ENCODE assay signal across 22 cellular contexts in the genomic region with DNA sequence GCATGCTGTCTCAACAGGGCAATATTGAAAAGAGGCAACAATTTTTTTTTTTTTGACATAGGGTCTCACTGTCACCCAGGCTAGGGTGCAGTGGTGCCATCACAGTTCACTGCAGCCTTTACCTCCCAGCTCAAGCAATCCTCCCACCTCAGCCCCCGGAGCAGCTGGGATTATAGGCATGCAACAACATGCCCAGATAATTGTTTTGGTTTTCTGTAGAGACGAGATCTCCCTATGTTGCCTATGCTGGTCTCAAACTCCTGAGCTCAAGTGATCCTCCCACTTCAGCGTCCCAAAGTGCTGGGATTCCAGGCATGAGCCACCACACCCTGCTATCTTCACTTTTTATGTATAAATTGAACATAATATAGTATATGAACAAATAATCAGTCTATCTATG. TPM values are rescaled to one million over a fixed set of nuclear protein-coding genes. Genes with fewer than 3 reads are reported as not detected.
DNase-seq lines count a peak whose midpoint lies in the region; ATAC-seq and TF ChIP-seq lines count a peak whose summit lies in the region.
"Had no signal": no experiment of that assay in that cellular context is flagged by ENCODE, and none has a peak within 500 bp of the region (broad histone marks: within the 10 kb centered on the region; RNA-seq: fewer than 3 reads in every experiment).

No MANE protein-coding gene starts in this region.

- no peaks in the 10 kb centered on the region for H3K36me3 ChIP-seq in GM23338 (ENCODE audit: insufficient read depth)
- H3K36me3 ChIP-seq: HAP-1, SJCRH30 had no signal

- no peak overlapping the region for H3K4me2 ChIP-seq in GM23338

- H2AFZ ChIP-seq in GM23338: no peak overlapping the region

- no peaks in the 10 kb centered on the region for H3F3A ChIP-seq in GM23338 (replicated peaks; ENCODE audit: low read depth)

- H3K9me2 ChIP-seq in GM23338 (ENCODE audit: insufficient read depth): no peaks in the 10 kb centered on the region; the same call in 1 of the 2 replicates

- peak; percentile 11 for DNase-seq in NCI-H748 (lab: John Stamatoyannopoulos, UW; ENCODE audit: unreplicated experiment)
- DNase-seq in NCI-H748 treated with DMSO at 0.1 percent for 48 hours (lab: John Stamatoyannopoulos, UW): no peak
- DNase-seq in GM23338 (ENCODE audit: low spot score): no peak
- peak; percentile 64 for DNase-seq in NCI-H69 (lab: John Stamatoyannopoulos, UW)
- DNase-seq in NCI-H146 treated with DMSO at 0.1 percent for 48 hours (lab: John Stamatoyannopoulos, UW; ENCODE audit: unreplicated experiment): no peak
- no peak for DNase-seq in mucosa of gallbladder (ENCODE audit: low spot score)
- DNase-seq: GF-D8, KBM-7, NCI-H1092 treated with DMSO at 0.1 percent for 48 hours, NCI-H1694, NCI-H2081 treated with DMSO at 0.1 percent for 48 hours, NCI-H2227 treated with DMSO at 0.1 percent for 48 hours, NCI-H510A, NCI-H82, SJCRH30, T-cell had no signal

- peaks cover 8% of the 10 kb centered on the region; the same call in 2 of the 3 replicates for H3K4me1 Mint-ChIP-seq in GM23338
- H3K4me1 Mint-ChIP-seq: B cell, T-cell had no signal

- H3K9me3 Mint-ChIP-seq in GM23338: no peaks in the 10 kb centered on the region; the same call in 2 of the 3 replicates

- peaks cover 4% of the 10 kb centered on the region; the same call in 1 of the 2 replicates for H3K4me1 ChIP-seq in GM23338 (ENCODE audit: insufficient read depth)
- H3K4me1 ChIP-seq: HAP-1, SJCRH30 had no signal

- H3K27ac ChIP-seq in GM23338 (ENCODE audit: low read depth) (no peak overlapping the region), layer of hippocampus (ENCODE audit: low read depth, low read length) (peak overlapping the region; percentile 30)
- H3K27ac ChIP-seq: HL-60, SJCRH30 had no signal

- peak overlapping the region; percentile 50; the same call in 1 of the 2 replicates for H3K27ac Mint-ChIP-seq in GM23338
- H3K27ac Mint-ChIP-seq: B cell, CD14-positive monocyte, T-cell had no signal

- no peak for TF ChIP-seq CTCF in GM23338 (conservative IDR thresholded peaks at IDR 0.05; ENCODE audit: low read depth in 2 of 2)

- no peak overlapping the region for H3K4me3 ChIP-seq in GM23338
- H3K4me3 ChIP-seq: HAP-1, SJCRH30 had no signal

- no peaks in the 10 kb centered on the region for H3K27me3 Mint-ChIP-seq in GM23338 (ENCODE audit: insufficient read depth, low read depth, poor library complexity)
- H3K27me3 Mint-ChIP-seq: B cell, T-cell had no signal

- H3K27me3 ChIP-seq in GM23338 (ENCODE audit: insufficient read depth): no peaks in the 10 kb centered on the region
- H3K27me3 ChIP-seq in layer of hippocampus (ENCODE audit: control insufficient read depth, insufficient read depth, low read length): no peaks in the 10 kb centered on the region
- H3K27me3 ChIP-seq: SJCRH30 had no signal

- no peaks in the 10 kb centered on the region; the same call in 2 of the 3 replicates for H3K36me3 Mint-ChIP-seq in GM23338 (ENCODE audit: low read depth)
- H3K36me3 Mint-ChIP-seq: T-cell had no signal

- no peak for ATAC-seq in GM23338
- ATAC-seq: Panc1, T-cell had no signal

- no peaks in the 10 kb centered on the region; the same call in 1 of the 2 replicates for H4K20me1 ChIP-seq in GM23338 (replicated peaks; ENCODE audit: insufficient read depth)

- no peaks in the 10 kb centered on the region for H3K79me2 ChIP-seq in GM23338 (replicated peaks; ENCODE audit: insufficient read depth)

- H3K4me3 Mint-ChIP-seq in GM23338: no peak overlapping the region
- H3K4me3 Mint-ChIP-seq: B cell, CD14-positive monocyte, T-cell had no signal

TF ChIP-seq in GM23338, 12 proteins besides CTCF, POLR2A, EP300 and RAD21:
- TF ChIP-seq ZNF114 (CRISPR knock-in tag; IDR thresholded peaks at IDR 0.05) (no peak), EZH2phosphoT487 (IDR thresholded peaks at IDR 0.05; ENCODE audit: unreplicated experiment) (no peak)
- TF ChIP-seq, protein P1, sequence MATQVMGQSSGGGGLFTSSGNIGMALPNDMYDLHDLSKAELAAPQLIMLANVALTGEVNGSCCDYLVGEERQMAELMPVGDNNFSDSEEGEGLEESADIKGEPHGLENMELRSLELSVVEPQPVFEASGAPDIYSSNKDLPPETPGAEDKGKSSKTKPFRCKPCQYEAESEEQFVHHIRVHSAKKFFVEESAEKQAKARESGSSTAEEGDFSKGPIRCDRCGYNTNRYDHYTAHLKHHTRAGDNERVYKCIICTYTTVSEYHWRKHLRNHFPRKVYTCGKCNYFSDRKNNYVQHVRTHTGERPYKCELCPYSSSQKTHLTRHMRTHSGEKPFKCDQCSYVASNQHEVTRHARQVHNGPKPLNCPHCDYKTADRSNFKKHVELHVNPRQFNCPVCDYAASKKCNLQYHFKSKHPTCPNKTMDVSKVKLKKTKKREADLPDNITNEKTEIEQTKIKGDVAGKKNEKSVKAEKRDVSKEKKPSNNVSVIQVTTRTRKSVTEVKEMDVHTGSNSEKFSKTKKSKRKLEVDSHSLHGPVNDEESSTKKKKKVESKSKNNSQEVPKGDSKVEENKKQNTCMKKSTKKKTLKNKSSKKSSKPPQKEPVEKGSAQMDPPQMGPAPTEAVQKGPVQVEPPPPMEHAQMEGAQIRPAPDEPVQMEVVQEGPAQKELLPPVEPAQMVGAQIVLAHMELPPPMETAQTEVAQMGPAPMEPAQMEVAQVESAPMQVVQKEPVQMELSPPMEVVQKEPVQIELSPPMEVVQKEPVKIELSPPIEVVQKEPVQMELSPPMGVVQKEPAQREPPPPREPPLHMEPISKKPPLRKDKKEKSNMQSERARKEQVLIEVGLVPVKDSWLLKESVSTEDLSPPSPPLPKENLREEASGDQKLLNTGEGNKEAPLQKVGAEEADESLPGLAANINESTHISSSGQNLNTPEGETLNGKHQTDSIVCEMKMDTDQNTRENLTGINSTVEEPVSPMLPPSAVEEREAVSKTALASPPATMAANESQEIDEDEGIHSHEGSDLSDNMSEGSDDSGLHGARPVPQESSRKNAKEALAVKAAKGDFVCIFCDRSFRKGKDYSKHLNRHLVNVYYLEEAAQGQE (IDR thresholded peaks at IDR 0.05; ENCODE audit: unreplicated experiment): no peak

RNA-seq across cellular contexts. Expression of a gene that starts 47.6 kb away (rescaled TPM):
- total RNA-seq in GM23338 (2014; rRNA removed; shearing (Covaris generic)): 9.8 and 13.1 TPM in 2 replicates
- polyA plus RNA-seq in GM23338 (2016; fragmentation: Nextera tagmentation; extraction: Ambion mirVana): 7.3 and 9.3 TPM in 2 replicates
- total RNA-seq in mucosa of gallbladder: 58.1 TPM

Comparison
In these comparisons a context has a peak if more than half of its experiments do, and no peak if none do; other contexts are left out.
1. DNase-seq: peak in NCI-H748 (single experiment) and NCI-H69 (single experiment); none in NCI-H748 treated with DMSO at 0.1 percent for 48 hours (single experiment), GM23338 (single experiment), NCI-H146 treated with DMSO at 0.1 percent for 48 hours (single experiment) and mucosa of gallbladder (single experiment).